In the genomic region with DNA sequence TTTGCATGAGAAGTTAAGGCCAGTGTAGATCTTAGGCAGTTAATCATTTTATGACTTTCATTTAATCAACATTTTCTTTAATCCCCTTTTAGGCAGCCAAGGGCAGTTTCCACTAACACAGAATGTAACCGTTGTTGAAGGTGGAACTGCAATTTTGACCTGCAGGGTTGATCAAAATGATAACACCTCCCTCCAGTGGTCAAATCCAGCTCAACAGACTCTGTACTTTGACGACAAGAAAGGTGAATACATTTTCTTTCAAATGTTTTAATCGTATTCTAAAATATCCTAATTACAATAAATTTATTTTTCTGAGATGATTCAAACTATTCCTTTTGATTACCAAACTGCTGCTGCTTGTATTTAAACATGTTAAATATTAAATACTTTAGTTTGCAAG, we compare ENCODE assay signal across 12 cellular contexts.
DNase-seq lines count a peak whose midpoint lies in the region; ATAC-seq, FAIRE-seq and TF ChIP-seq lines count a peak whose summit lies in the region.
"Had no signal": no experiment of that assay in that cellular context is flagged by ENCODE, and none has a peak within 500 bp of the region (broad histone marks: within the 10 kb centered on the region; RNA-seq: fewer than 3 reads in every experiment).

No MANE protein-coding gene starts in this region.

- H3K27ac Mint-ChIP-seq in stimulated activated naive CD8-positive, alpha-beta T cell treated with anti-CD3 and anti-CD28 coated beads, Interleukin-15, amount 100 ng/mL, for 72 hours = no peak overlapping the region
- H3K27ac Mint-ChIP-seq: activated naive CD8-positive, alpha-beta T cell; naive thymus-derived CD4-positive, alpha-beta T cell had no signal

- H3K9me3 ChIP-seq in SK-N-MC (ENCODE audit: low read depth, low read length) (no peaks in the 10 kb centered on the region), kidney (ENCODE audit: control insufficient read depth in 1 of 2, low read length in 2 of 2) (no peaks in the 10 kb centered on the region)

- H3K4me1 Mint-ChIP-seq in stimulated activated naive CD8-positive, alpha-beta T cell treated with anti-CD3 and anti-CD28 coated beads, Interleukin-15, amount 100 ng/mL, for 72 hours = no peaks in the 10 kb centered on the region
- H3K4me1 Mint-ChIP-seq: naive thymus-derived CD4-positive, alpha-beta T cell had no signal

- DNase-seq in LNCaP clone FGC (ENCODE audit: low read depth) (peak; percentile 21), SK-N-MC (ENCODE audit: low read depth, low spot score) (no peak), kidney (no peak), occipital lobe (lab: John Stamatoyannopoulos, UW) (no peak), GM12892 (ENCODE audit: insufficient read length) (no peak)
- no peak for DNase-seq in stimulated activated naive CD8-positive, alpha-beta T cell treated with anti-CD3 and anti-CD28 coated beads, Interleukin-15, amount 100 ng/mL, for 72 hours
- no peak for DNase-seq in activated CD8-positive, alpha-beta memory T cell treated with anti-CD3 and anti-CD28 coated beads, Interleukin-2, amount 50 U/mL, for 48 hours
- DNase-seq: naive thymus-derived CD4-positive, alpha-beta T cell had no signal

- peak; percentile 60 for TF ChIP-seq CTCF in LNCaP clone FGC (IDR thresholded peaks at IDR 0.05; ENCODE audit: control insufficient read depth, extremely low read depth, insufficient read depth)
- TF ChIP-seq CTCF in kidney (IDR thresholded peaks at IDR 0.05; ENCODE audit: borderline replicate concordance, extremely low read depth, insufficient read depth) = no peak

- H3K4me3 ChIP-seq in LNCaP clone FGC (ENCODE audit: low read depth, low read length) (no peak overlapping the region), SK-N-MC (no peak overlapping the region), kidney (ENCODE audit: low read length in 2 of 2) (no peak overlapping the region)

- intact Hi-C loops in kidney (cut with DNase I) = no loop called here

- peak; percentile 21 for FAIRE-seq in G401.6 (lab: Jason Lieb, UNC)
- peak; percentile 8 for FAIRE-seq in kidney (lab: Jason Lieb, UNC)
- no peak for FAIRE-seq in GM12892 (lab: Jason Lieb, UNC)
- FAIRE-seq: H54, TTC549 had no signal

- TF ChIP-seq POLR2A in GM12892 (IDR thresholded peaks at IDR 0.05; ENCODE audit: low read depth, low read length) = no peak

- H3K27ac ChIP-seq in SK-N-MC = no peak overlapping the region
- H3K27ac ChIP-seq in kidney (ENCODE audit: low read depth in 2 of 2, low read length in 2 of 2) = no peak overlapping the region

- H3K27me3 Mint-ChIP-seq in stimulated activated naive CD8-positive, alpha-beta T cell treated with anti-CD3 and anti-CD28 coated beads, Interleukin-15, amount 100 ng/mL, for 72 hours = no peaks in the 10 kb centered on the region
- H3K27me3 Mint-ChIP-seq: activated naive CD8-positive, alpha-beta T cell; naive thymus-derived CD4-positive, alpha-beta T cell had no signal

- no peak overlapping the region for H3K4me3 Mint-ChIP-seq in stimulated activated naive CD8-positive, alpha-beta T cell treated with anti-CD3 and anti-CD28 coated beads, Interleukin-15, amount 100 ng/mL, for 72 hours
- H3K4me3 Mint-ChIP-seq: activated naive CD8-positive, alpha-beta T cell; naive thymus-derived CD4-positive, alpha-beta T cell had no signal

- H3K9ac ChIP-seq in SK-N-MC (ENCODE audit: insufficient read length) (peak overlapping the region; percentile 1), kidney (ENCODE audit: low read length in 2 of 2) (no peak overlapping the region)

- H3K4me1 ChIP-seq in kidney (ENCODE audit: control insufficient read depth in 1 of 2, insufficient read depth in 1 of 2, low read depth in 1 of 2, low read length in 2 of 2) = no peaks in the 10 kb centered on the region

- H3K36me3 ChIP-seq in SK-N-MC (ENCODE audit: insufficient read depth, low read length) (no peaks in the 10 kb centered on the region), kidney (ENCODE audit: control insufficient read depth in 1 of 2, insufficient read depth in 2 of 2, low read length in 2 of 2) (no peaks in the 10 kb centered on the region)

- ATAC-seq in stimulated activated naive CD8-positive, alpha-beta T cell treated with anti-CD3 and anti-CD28 coated beads, Interleukin-15, amount 100 ng/mL, for 72 hours = no peak
- ATAC-seq: naive thymus-derived CD4-positive, alpha-beta T cell had no signal

- H3K9me3 Mint-ChIP-seq in stimulated activated naive CD8-positive, alpha-beta T cell treated with anti-CD3 and anti-CD28 coated beads, Interleukin-15, amount 100 ng/mL, for 72 hours = peaks cover 0 to 13% of the 10 kb centered on the region in 2 donors
